ENCODE assay signal across 9 cellular contexts in genomic region chr11:128627666-128628342, GRCh38. TPM values are rescaled to one million over a fixed set of nuclear protein-coding genes. Genes with fewer than 3 reads are reported as not detected.
DNase-seq lines count a peak whose midpoint lies in the region; ATAC-seq and TF ChIP-seq lines count a peak whose summit lies in the region.
"Had no signal": no experiment of that assay in that cellular context is flagged by ENCODE, and none has a peak within 500 bp of the region (broad histone marks: within the 10 kb centered on the region; RNA-seq: fewer than 3 reads in every experiment).

No MANE protein-coding gene starts in this region.

- H3K27ac ChIP-seq in breast epithelium = peak overlapping the region in 1 of 2 donors; percentile 25

- H3K27ac Mint-ChIP-seq in T-helper 17 cell (peak overlapping the region; percentile 98), naive B cell (peak overlapping the region; percentile 80 to 97 (median 94))

- no peaks in the 10 kb centered on the region for H3K27me3 ChIP-seq in HAP-1 (ENCODE audit: low read depth)
- H3K27me3 ChIP-seq in breast epithelium = no peaks in the 10 kb centered on the region

- H3K36me3 ChIP-seq in HAP-1 (replicated peaks) = no peaks in the 10 kb centered on the region
- H3K36me3 ChIP-seq in breast epithelium = no peaks in the 10 kb centered on the region

- in situ Hi-C loops in HAP-1 (cut with MboI; ENCODE audit: low sequenced_read_pairs) = loop anchor here (5.0 kb wide), 1 partner anchor 341 kb away; no protein-coding TSS in a partner anchor

- no peaks in the 10 kb centered on the region for H3K4me1 ChIP-seq in HAP-1
- no peaks in the 10 kb centered on the region for H3K4me1 ChIP-seq in breast epithelium

- H3K36me3 Mint-ChIP-seq in T-helper 17 cell (ENCODE audit: low read depth) = no peaks in the 10 kb centered on the region
- no peaks in the 10 kb centered on the region for H3K36me3 Mint-ChIP-seq in naive B cell

- no peak for TF ChIP-seq POLR2A in breast epithelium (IDR thresholded peaks at IDR 0.05)

- peaks cover 0 to 5% (median 0%) of the 10 kb centered on the region in 7 donors for H3K9me3 Mint-ChIP-seq in naive B cell

- H3K4me3 Mint-ChIP-seq in T-helper 17 cell (peak overlapping the region; percentile 74), naive B cell (peak overlapping the region; percentile 17 to 77 (median 65))

- DNase-seq in T-helper 17 cell (no peak), naive B cell (no peak), A172 (ENCODE audit: low spot score) (no peak), HAP-1 (ENCODE audit: low spot score in 2 of 2) (no peak), breast epithelium (ENCODE audit: low spot score in 2 of 2) (no peak)
- DNase-seq: NCI-H2227 treated with DMSO at 0.1 percent for 48 hours had no signal

- H3K4me1 Mint-ChIP-seq in T-helper 17 cell (peaks cover 72% of the 10 kb centered on the region), naive B cell (peaks cover 84 to 96% (median 96%) of the 10 kb centered on the region in 3 donors)

- intact Hi-C loops in breast epithelium (cut with DNase I; ENCODE audit: low total_unique reads) = no loop called here

- ATAC-seq in GM18520 (IDR thresholded peaks at IDR 0.05; ENCODE audit: unreplicated experiment) = peak; percentile 35
- peak; percentile 45 for ATAC-seq in GM21786 (IDR thresholded peaks at IDR 0.05; ENCODE audit: unreplicated experiment)
- ATAC-seq in T-helper 17 cell = no peak
- no peak for ATAC-seq in naive B cell (ENCODE audit: low read depth in 2 of 2)
- no peak for ATAC-seq in GM21717 (IDR thresholded peaks at IDR 0.05; ENCODE audit: unreplicated experiment)

- TF ChIP-seq CTCF in breast epithelium (IDR thresholded peaks at IDR 0.05) = no peak

- H3K4me3 ChIP-seq in HAP-1 (no peak overlapping the region), breast epithelium (no peak overlapping the region)

- no peaks in the 10 kb centered on the region for H3K9me3 ChIP-seq in T-helper 17 cell (ENCODE audit: control insufficient read depth, low read length, poor library complexity, severe bottlenecking)
- H3K9me3 ChIP-seq in HAP-1 = no peaks in the 10 kb centered on the region
- no peaks in the 10 kb centered on the region for H3K9me3 ChIP-seq in breast epithelium

- H3K27me3 Mint-ChIP-seq in T-helper 17 cell (no peaks in the 10 kb centered on the region), naive B cell (no peaks in the 10 kb centered on the region)

RNA-seq across cellular contexts. Expression of gene ETS1, which starts 40.4 kb away (rescaled TPM):
- total RNA-seq in T-helper 17 cell (100 to 1,000 TPM; 670 to 745 TPM), breast epithelium (10 to 100 TPM; 65.6 to 92.1 (median 73.2) TPM)
- polyA plus RNA-seq in naive B cell (ENCODE audit: low read depth in 6 of 6) = 100 to 1,000 TPM; 205 to 278 (median 247) TPM
- total RNA-seq in A172 (2014; rRNA removed; shearing (Covaris generic)) = 39.4 and 45.4 TPM in 2 replicates

Comparison
In these comparisons a context has a peak if more than half of its experiments do, and no peak if none do; other contexts are left out.
1. ATAC-seq: peak in GM18520 (single experiment) and GM21786 (single experiment); none in T-helper 17 cell (single experiment), naive B cell (0 of 2) and GM21717 (single experiment).
2. RNA of gene ETS1, which starts 40.4 kb away (total RNA-seq): 670 to 745 TPM in T-helper 17 cell; 65.6 to 92.1 TPM in breast epithelium and 39.4 to 45.4 TPM in A172; every median in the first group is over 4 times any median in the second.